Comparison of ENCODE assay signal across 12 cellular contexts in genomic region chr20:1427457-1428054, GRCh38. TPM values are rescaled to one million over a fixed set of nuclear protein-coding genes. Genes with fewer than 3 reads are reported as not detected.
A peak's percentile ranks its signal among the peaks of the same experiment; 100 is the strongest.
DNase-seq lines count a peak whose midpoint lies in the region; ATAC-seq and TF ChIP-seq lines count a peak whose summit lies in the region.
"Had no signal": no experiment of that assay in that cellular context is flagged by ENCODE, and none has a peak within 500 bp of the region (broad histone marks: within the 10 kb centered on the region; RNA-seq: fewer than 3 reads in every experiment).

No MANE protein-coding gene starts in this region.

- TF ChIP-seq CTCF in NB4 (IDR thresholded peaks at IDR 0.05; ENCODE audit: low read depth, low read length) = no peak
- TF ChIP-seq CTCF in PC-9 (conservative IDR thresholded peaks at IDR 0.05) = no peak
- TF ChIP-seq CTCF in progenitor cell of endocrine pancreas (IDR thresholded peaks at IDR 0.05; ENCODE audit: unreplicated experiment) = no peak

- POLR2A ChIA-PET in PC-9 (lab: Charles Lee; ENCODE audit: unreplicated experiment) = interaction anchor here (0.5 kb wide), 1 partner anchor 320 kb away, joined by 4 read pairs; no protein-coding TSS in a partner anchor

- no peak for ATAC-seq in GM18502 (IDR thresholded peaks at IDR 0.05; ENCODE audit: poor library complexity, unreplicated experiment)

- H3K9me3 Mint-ChIP-seq in progenitor cell of endocrine pancreas (ENCODE audit: low read depth) = no peaks in the 10 kb centered on the region
- H3K9me3 Mint-ChIP-seq: IgD-negative memory B cell had no signal

- H3K27me3 ChIP-seq in BLaER1 (no peaks in the 10 kb centered on the region), PC-9 (ENCODE audit: insufficient read depth, low read depth) (no peaks in the 10 kb centered on the region)

- peak overlapping the region; percentile 60 for H3K4me2 ChIP-seq in BLaER1
- H3K4me2 ChIP-seq in PC-9 = no peak overlapping the region

- no peak for TF ChIP-seq POLR2A in NB4 (IDR thresholded peaks at IDR 0.05; ENCODE audit: extremely low read depth, insufficient read length)

- peaks cover 2% of the 10 kb centered on the region for H3K27me3 Mint-ChIP-seq in progenitor cell of endocrine pancreas

- no peak overlapping the region for H3K9ac ChIP-seq in BLaER1

- DNase-seq in NB4 (ENCODE audit: low read depth) (peak; percentile 31), PC-9 (peak; percentile 17 to 36), iPS DF 4.7 (ENCODE audit: extremely low read depth, low spot score) (peak; percentile 78), progenitor cell of endocrine pancreas (ENCODE audit: low spot score, unreplicated experiment) (no peak), caudate nucleus (lab: John Stamatoyannopoulos, UW) (no peak), NOMO-1 (lab: John Stamatoyannopoulos, UW; ENCODE audit: unreplicated experiment in 2 of 2) (no peak)
- DNase-seq: kidney, sigmoid colon had no signal

- H3K9me3 ChIP-seq in BLaER1 (no peaks in the 10 kb centered on the region), PC-9 (ENCODE audit: insufficient read depth, low read depth) (peaks cover 5% of the 10 kb centered on the region; the same call in 1 of the 2 replicates)
- H3K9me3 ChIP-seq: sigmoid colon had no signal

- no peaks in the 10 kb centered on the region for H3K79me2 ChIP-seq in PC-9 (ENCODE audit: low read depth)

- H3K27ac ChIP-seq in BLaER1 = no peak overlapping the region
- H3K27ac ChIP-seq in PC-9 = no peak overlapping the region
- H3K27ac ChIP-seq in caudate nucleus (ENCODE audit: low read depth, low read length) = no peak overlapping the region
- H3K27ac ChIP-seq: sigmoid colon had no signal

- H3K4me1 ChIP-seq in BLaER1 (peaks cover 34% of the 10 kb centered on the region), PC-9 (replicated peaks; ENCODE audit: insufficient read depth) (peaks cover 35% of the 10 kb centered on the region)

- H3K9me2 ChIP-seq in PC-9 (ENCODE audit: insufficient read depth) = no peaks in the 10 kb centered on the region

- H4K20me1 ChIP-seq in BLaER1 = no peaks in the 10 kb centered on the region
- no peaks in the 10 kb centered on the region for H4K20me1 ChIP-seq in PC-9 (ENCODE audit: insufficient read depth)

- H2AFZ ChIP-seq in PC-9 = no peak overlapping the region

- H3K4me3 Mint-ChIP-seq in progenitor cell of endocrine pancreas (ENCODE audit: low read depth) = no peak overlapping the region
- H3K4me3 Mint-ChIP-seq: CD14-positive monocyte, IgD-negative memory B cell had no signal

- no peak overlapping the region for H3K27ac Mint-ChIP-seq in progenitor cell of endocrine pancreas
- H3K27ac Mint-ChIP-seq: CD14-positive monocyte, IgD-negative memory B cell had no signal

- no peaks in the 10 kb centered on the region for H3K36me3 ChIP-seq in BLaER1
- no peaks in the 10 kb centered on the region for H3K36me3 ChIP-seq in PC-9 (ENCODE audit: low read depth)
- H3K36me3 ChIP-seq: sigmoid colon had no signal

- BruUV-seq in PC-9 (replicated peaks; lab: Mats Ljungman, UMichigan) = no TSS peak

- H3K4me3 ChIP-seq in BLaER1 (no peak overlapping the region), NB4 (ENCODE audit: low read depth, low read length) (no peak overlapping the region), PC-9 (no peak overlapping the region)
- H3K4me3 ChIP-seq: sigmoid colon had no signal

- H3K4me1 Mint-ChIP-seq in progenitor cell of endocrine pancreas (ENCODE audit: low read depth) = peaks cover 1% of the 10 kb centered on the region

- H3K36me3 Mint-ChIP-seq in progenitor cell of endocrine pancreas (ENCODE audit: insufficient read depth) = no peaks in the 10 kb centered on the region

- CTCF ChIA-PET in PC-9 (lab: Charles Lee) = no interaction called here

- intact Hi-C loops in PC-9 (cut with micrococcal nuclease; ENCODE audit: unreplicated experiment) = no loop called here

- peaks cover 13% of the 10 kb centered on the region; the same call in 1 of the 2 replicates for H3F3A ChIP-seq in PC-9 (ENCODE audit: insufficient read depth, low read depth)

RNA-seq across cellular contexts. Expression of gene FKBP1A, which starts 34.7 kb away (rescaled TPM):
- total RNA-seq in PC-9 (2021) (248 and 320 TPM in 2 replicates), progenitor cell of endocrine pancreas (149 and 160 TPM in 2 replicates)

RNA-seq across cellular contexts. Expression of gene NSFL1C, which starts 39.1 kb away (rescaled TPM):
- 151 and 160 TPM in 2 replicates for total RNA-seq in PC-9 (2021)
- total RNA-seq in progenitor cell of endocrine pancreas = 88.6 and 88.7 TPM in 2 replicates

Comparison
In these comparisons a context has a peak if more than half of its experiments do, and no peak if none do; other contexts are left out.
1. DNase-seq: peak in NB4 (single experiment), PC-9 (2 of 2) and iPS DF 4.7 (single experiment); none in progenitor cell of endocrine pancreas (single experiment), caudate nucleus (0 of 61) and NOMO-1 (0 of 2).